ENCODE assay signal across 9 cellular contexts in genomic region chr20:8673116-8673515, GRCh38.
"Had no signal": no experiment of that assay in that cellular context is flagged by ENCODE, and none has a peak within 500 bp of the region (broad histone marks: within the 10 kb centered on the region; RNA-seq: fewer than 3 reads in every experiment).

No MANE protein-coding gene starts in this region.

- FAIRE-seq: H1, H54, HepG2 had no signal

- H3K4me3 ChIP-seq: GM23338 had no signal

- ATAC-seq: GM23338, HepG2 had no signal

- H3K4me2 ChIP-seq: GM23338 had no signal

- H3K27ac ChIP-seq: HL-60 had no signal

- DNase-seq: H9, HCEC 1CT, HFFc6, KBM-7 had no signal
